Comparison of ENCODE assay signal across 8 cellular contexts in genomic region chr3:71724584-71725278, GRCh38. TPM values are rescaled to one million over a fixed set of nuclear protein-coding genes. Genes with fewer than 3 reads are reported as not detected.
A peak's percentile ranks its signal among the peaks of the same experiment; 100 is the strongest.
DNase-seq lines count a peak whose midpoint lies in the region; ATAC-seq and TF ChIP-seq lines count a peak whose summit lies in the region.

No MANE protein-coding gene starts in this region.

- H3K9me3 ChIP-seq in Karpas-422 (ENCODE audit: low read length), result no peaks in the 10 kb centered on the region

- no peaks in the 10 kb centered on the region for H3K36me3 ChIP-seq in Karpas-422 (ENCODE audit: insufficient read depth, low read length)

- H3K79me2 ChIP-seq in Karpas-422 (ENCODE audit: low read length), result no peaks in the 10 kb centered on the region

- H3K9me3 Mint-ChIP-seq in activated T-cell treated with anti-CD3 and anti-CD28 coated beads, Interleukin-2, amount 50 U/mL, for 4 hours, result no peaks in the 10 kb centered on the region

- H3K36me3 Mint-ChIP-seq in activated T-cell treated with anti-CD3 and anti-CD28 coated beads, Interleukin-2, amount 50 U/mL, for 4 hours (ENCODE audit: insufficient read depth), result peaks cover 11% of the 10 kb centered on the region

- peak overlapping the region; percentile 37 for H3K4me2 ChIP-seq in Karpas-422 (ENCODE audit: low read depth, low read length, poor library complexity, severe bottlenecking)

- H3K4me3 ChIP-seq in Karpas-422 (ENCODE audit: low read length), result peak overlapping the region; percentile 29; the same call in 1 of the 2 replicates

- peak overlapping the region; percentile 91 for H3K4me3 Mint-ChIP-seq in activated T-cell treated with anti-CD3 and anti-CD28 coated beads, Interleukin-2, amount 50 U/mL, for 4 hours

- ATAC-seq in GM19455 (IDR thresholded peaks at IDR 0.05; ENCODE audit: unreplicated experiment), result peak; percentile 49
- ATAC-seq in activated T-cell treated with anti-CD3 and anti-CD28 coated beads, Interleukin-2, amount 50 U/mL, for 4 hours, result peak; percentile 48 to 55
- peak; percentile 44 for ATAC-seq in foreskin keratinocyte
- peak; percentile 62 for ATAC-seq in omental fat pad (ENCODE audit: low FRiP score)
- no peak for ATAC-seq in HG03097 (IDR thresholded peaks at IDR 0.05; ENCODE audit: low FRiP score, unreplicated experiment)
- no peak for ATAC-seq in HG03108 (IDR thresholded peaks at IDR 0.05; ENCODE audit: unreplicated experiment)

- TF ChIP-seq CTCF in foreskin keratinocyte (conservative IDR thresholded peaks at IDR 0.05) (no peak), omental fat pad (IDR thresholded peaks at IDR 0.05) (no peak)

- H3K9me2 ChIP-seq in Karpas-422 (replicated peaks; ENCODE audit: insufficient read depth, low read length), result no peaks in the 10 kb centered on the region

- H3K27ac ChIP-seq in Karpas-422 (ENCODE audit: low read length), result no peak overlapping the region
- no peak overlapping the region for H3K27ac ChIP-seq in foreskin keratinocyte

- peaks cover 71% of the 10 kb centered on the region for H3K4me1 Mint-ChIP-seq in activated T-cell treated with anti-CD3 and anti-CD28 coated beads, Interleukin-2, amount 50 U/mL, for 4 hours (ENCODE audit: low read depth)

- H3K27me3 Mint-ChIP-seq in activated T-cell treated with anti-CD3 and anti-CD28 coated beads, Interleukin-2, amount 50 U/mL, for 4 hours (ENCODE audit: low read depth), result no peaks in the 10 kb centered on the region

- H4K20me1 ChIP-seq in Karpas-422 (ENCODE audit: insufficient read depth, low read depth, low read length), result no peaks in the 10 kb centered on the region

- peak; percentile 47 for DNase-seq in CD1c-positive myeloid dendritic cell (ENCODE audit: extremely low spot score)
- no peak for DNase-seq in Karpas-422
- no peak for DNase-seq in activated T-cell treated with anti-CD3 and anti-CD28 coated beads, Interleukin-2, amount 50 U/mL, for 4 hours
- no peak for DNase-seq in foreskin keratinocyte
- no peak for DNase-seq in omental fat pad (ENCODE audit: low spot score)

- no peak overlapping the region for H3K9ac ChIP-seq in Karpas-422 (ENCODE audit: low read length)

- no peak overlapping the region for H2AFZ ChIP-seq in Karpas-422 (ENCODE audit: low read length)

- H3K27me3 ChIP-seq in Karpas-422 (ENCODE audit: low read length), result no peaks in the 10 kb centered on the region
- peaks cover 26% of the 10 kb centered on the region for H3K27me3 ChIP-seq in foreskin keratinocyte

- H3K4me1 ChIP-seq in Karpas-422 (ENCODE audit: low read length) (peaks cover 9% of the 10 kb centered on the region), foreskin keratinocyte (peaks cover 5% of the 10 kb centered on the region)

RNA-seq across cellular contexts. Expression of gene EIF4E3, which starts 0.5 kb away (rescaled TPM):
- not detected in 2 replicates for total RNA-seq in Karpas-422 (2014; rRNA removed; shearing (Covaris generic); ENCODE audit: low replicate concordance)
- 10 to 100 TPM; 13.4 to 17.0 (median 14.3) TPM for total RNA-seq in activated T-cell treated with anti-CD3 and anti-CD28 coated beads, Interleukin-2, amount 50 U/mL, for 4 hours
- total RNA-seq in foreskin keratinocyte, result 2.1 and 2.6 TPM in 2 replicates
- 1.3 and 1.7 TPM in 2 replicates for polyA plus RNA-seq in foreskin keratinocyte
- total RNA-seq in omental fat pad, result 10 to 100 TPM; 20.3 to 31.7 (median 26.3) TPM

RNA-seq across cellular contexts. Expression of gene GPR27, which starts 28.9 kb away (rescaled TPM):
- total RNA-seq in Karpas-422 (2014; rRNA removed; shearing (Covaris generic); ENCODE audit: low replicate concordance), result not detected in 2 replicates
- total RNA-seq in activated T-cell treated with anti-CD3 and anti-CD28 coated beads, Interleukin-2, amount 50 U/mL, for 4 hours, result 1 to 10 TPM; 2.0 to 2.4 (median 2.3) TPM
- total RNA-seq in foreskin keratinocyte (0.20 and 0.32 TPM in 2 replicates), omental fat pad (1 to 10 TPM in 1 of 4 donors, under 1 TPM in 2, not detected in 1; 0.19 to 4.1 (median 0.84) TPM)
- polyA plus RNA-seq in foreskin keratinocyte, result 0.16 and 0.25 TPM in 2 replicates

Comparison
In these comparisons a context has a peak if more than half of its experiments do, and no peak if none do; other contexts are left out.
1. ATAC-seq: peak in GM19455 (single experiment), activated T-cell treated with anti-CD3 and anti-CD28 coated beads, Interleukin-2, amount 50 U/mL, for 4 hours (2 of 2), foreskin keratinocyte (single experiment) and omental fat pad (single experiment); none in HG03097 (single experiment) and HG03108 (single experiment).